In genomic region chr19:1250374-1251232, GRCh38 we compare ENCODE assay signal across 1 cellular context.
TF ChIP-seq lines count a peak whose summit lies in the region.

No MANE protein-coding gene starts in this region.

TF ChIP-seq in HepG2, 621 proteins besides CTCF, POLR2A, EP300 and RAD21 (continues in another document):
- no peak for TF ChIP-seq ZNF512B (CRISPR knock-in tag; IDR thresholded peaks at IDR 0.05; ENCODE audit: borderline replicate concordance)
- TF ChIP-seq THYN1 (CRISPR knock-in tag; IDR thresholded peaks at IDR 0.05; ENCODE audit: borderline replicate concordance, low read depth) = no peak
- no peak for TF ChIP-seq ZNF629 (CRISPR knock-in tag; conservative IDR thresholded peaks at IDR 0.05)
- TF ChIP-seq ARID4A (CRISPR knock-in tag; IDR thresholded peaks at IDR 0.05; ENCODE audit: borderline replicate concordance) = peak; percentile 11; the same call in 1 of the 2 replicates
- TF ChIP-seq ZZZ3 (CRISPR knock-in tag; IDR thresholded peaks at IDR 0.05; ENCODE audit: borderline replicate concordance) = no peak
- TF ChIP-seq RFXAP (CRISPR knock-in tag; IDR thresholded peaks at IDR 0.05; ENCODE audit: borderline replicate concordance) = no peak
- TF ChIP-seq CCDC6 (CRISPR knock-in tag; IDR thresholded peaks at IDR 0.05) = no peak
- no peak for TF ChIP-seq PCBP2 (optimal IDR thresholded peaks at IDR 0.05; ENCODE audit: low read depth, low read length, poor library complexity, severe bottlenecking)
- TF ChIP-seq CAMTA2 (CRISPR knock-in tag; IDR thresholded peaks at IDR 0.05; ENCODE audit: borderline replicate concordance) = no peak
- no peak for TF ChIP-seq FOXK1 (CRISPR knock-in tag; IDR thresholded peaks at IDR 0.05; ENCODE audit: borderline replicate concordance, low read depth)
- TF ChIP-seq DDIT3 (CRISPR knock-in tag; IDR thresholded peaks at IDR 0.05) = no peak
- no peak for TF ChIP-seq KLF15 (CRISPR knock-in tag; IDR thresholded peaks at IDR 0.05; ENCODE audit: borderline replicate concordance)
- no peak for TF ChIP-seq SOX6 (IDR thresholded peaks at IDR 0.05)
- TF ChIP-seq SOX6 (CRISPR knock-in tag; IDR thresholded peaks at IDR 0.05) = peak; percentile 67
- TF ChIP-seq SALL2 (CRISPR knock-in tag; IDR thresholded peaks at IDR 0.05) = no peak
- 0 out of 2 replicates have a peak, but pooled peaks have one; percentile 12 for TF ChIP-seq NCOA2 (CRISPR knock-in tag; IDR thresholded peaks at IDR 0.05)
- TF ChIP-seq ZNF407 (CRISPR knock-in tag; IDR thresholded peaks at IDR 0.05; ENCODE audit: not compliant biosample characterization) = no peak
- no peak for TF ChIP-seq ZKSCAN5 (CRISPR knock-in tag; IDR thresholded peaks at IDR 0.05)
- no peak for TF ChIP-seq HMGXB3 (CRISPR knock-in tag; IDR thresholded peaks at IDR 0.05; ENCODE audit: borderline replicate concordance)
- 0 out of 2 replicates have a peak, but pooled peaks have one; percentile 7 for TF ChIP-seq HNF4G (IDR thresholded peaks at IDR 0.05; ENCODE audit: borderline replicate concordance, low read depth, low read length)
- no peak for TF ChIP-seq HNF4G (CRISPR knock-in tag; IDR thresholded peaks at IDR 0.05; ENCODE audit: borderline replicate concordance, low read depth)
- no peak for TF ChIP-seq CENPX (CRISPR knock-in tag; IDR thresholded peaks at IDR 0.05)
- no peak for TF ChIP-seq CREM (IDR thresholded peaks at IDR 0.05)
- TF ChIP-seq CREM (CRISPR knock-in tag; IDR thresholded peaks at IDR 0.05) = no peak
- TF ChIP-seq ZNF3 (CRISPR knock-in tag; IDR thresholded peaks at IDR 0.05) = no peak
- TF ChIP-seq GMEB1 (CRISPR knock-in tag; IDR thresholded peaks at IDR 0.05; ENCODE audit: borderline replicate concordance) = 0 out of 2 replicates have a peak, but pooled peaks have one; percentile 22
- no peak; the same call in 1 of the 2 replicates for TF ChIP-seq ZNF343 (CRISPR knock-in tag; IDR thresholded peaks at IDR 0.05)
- TF ChIP-seq ZNF672 (CRISPR knock-in tag; IDR thresholded peaks at IDR 0.05) = no peak
- peak; percentile 28; the same call in 1 of the 2 replicates for TF ChIP-seq GABPB1 (CRISPR knock-in tag; IDR thresholded peaks at IDR 0.05)
- no peak; the same call in 1 of the 2 replicates for TF ChIP-seq NR2C2 (CRISPR knock-in tag; IDR thresholded peaks at IDR 0.05; ENCODE audit: borderline replicate concordance)
- TF ChIP-seq SP4 (CRISPR knock-in tag; IDR thresholded peaks at IDR 0.05) = no peak
- no peak for TF ChIP-seq ZNF484 (CRISPR knock-in tag; IDR thresholded peaks at IDR 0.05; ENCODE audit: borderline replicate concordance, low read depth)
- TF ChIP-seq ONECUT2 (CRISPR knock-in tag; IDR thresholded peaks at IDR 0.05) = no peak
- no peak for TF ChIP-seq ZBTB43 (CRISPR knock-in tag; conservative IDR thresholded peaks at IDR 0.05)
- no peak for TF ChIP-seq TBL1XR1 (IDR thresholded peaks at IDR 0.05; ENCODE audit: borderline replicate concordance, low read length, partially characterized antibody)
